In genomic region chr6:18595774-18596528, GRCh38 we compare ENCODE assay signal across 8 cellular contexts.
DNase-seq lines count a peak whose midpoint lies in the region; ATAC-seq, FAIRE-seq and TF ChIP-seq lines count a peak whose summit lies in the region.

No MANE protein-coding gene starts in this region.

- H3K9ac ChIP-seq in Loucy (ENCODE audit: low read depth, low read length, poor library complexity, severe bottlenecking) = no peak overlapping the region
- no peak overlapping the region for H3K9ac ChIP-seq in K562 (ENCODE audit: insufficient read depth in 1 of 2, low read depth in 2 of 2, low read length in 2 of 2)

- in situ Hi-C loops in K562 (cut with MboI) = loop anchor here (25.0 kb wide), 1 partner anchor 1266 kb away; no protein-coding TSS in a partner anchor

- 1% methylated on average over 11 of the region's 11 CpGs for WGBS in K562 (ENCODE audit: insufficient coverage, low coverage, missing lambda C conversion rate)
- WGBS in small intestine, 3 donors = 23 to 24% (median 23%) methylated on average over 11 of the region's 11 CpGs

- no peaks in the 10 kb centered on the region for H3K9me2 ChIP-seq in Loucy (replicated peaks; ENCODE audit: low read depth, low read length)

- CTCF ChIA-PET in RWPE1 (lab: Yijun Ruan, JAX) (interaction anchor here (0.6 to 1.4 kb wide), 13 partner anchors 10 to 1461 kb away, joined by 3 to 10 read pairs (median 3); no protein-coding TSS in a partner anchor), K562 (lab: Yijun Ruan, JAX; ENCODE audit: low intra/inter-chr PET ratio) (interaction anchor here (0.6 to 1.5 kb wide), 5 partner anchors 67 to 1460 kb away, joined by 3 to 12 read pairs (median 3); no protein-coding TSS in a partner anchor)

- ATAC-seq in K562 = peak; percentile 98

- TF ChIP-seq CTCF in Loucy (conservative IDR thresholded peaks at IDR 0.05; ENCODE audit: low read length) (peak; percentile 98), RWPE1 (conservative IDR thresholded peaks at IDR 0.05; ENCODE audit: low read depth) (peak; percentile 91), K562 (IDR thresholded peaks at IDR 0.05 in 2 of 3, conservative IDR thresholded peaks at IDR 0.05 in 1 of 3; ENCODE audit: insufficient read depth in 2 of 3, low read depth in 1 of 3, low read length in 3 of 3) (peak; percentile 77 to 93 (median 92))

- POLR2A ChIA-PET in RWPE1 (lab: Yijun Ruan, JAX; ENCODE audit: low non-redundant PET) = no interaction called here
- POLR2A ChIA-PET in K562 (lab: Yijun Ruan, JAX) = no interaction called here

- H3K4me3 ChIP-seq in H7 (ENCODE audit: insufficient read depth, low read depth, low read length) = no peak overlapping the region
- no peak overlapping the region for H3K4me3 ChIP-seq in Loucy (ENCODE audit: low read length, poor library complexity, severe bottlenecking)
- H3K4me3 ChIP-seq in K562 = no peak overlapping the region
- no peak overlapping the region for H3K4me3 ChIP-seq in small intestine (ENCODE audit: low read depth in 1 of 2, low read length in 2 of 2)

- H3K9me3 ChIP-seq in Loucy (ENCODE audit: insufficient read depth, low read depth, low read length) (no peaks in the 10 kb centered on the region), K562 (replicated peaks; ENCODE audit: control insufficient read depth, insufficient read depth, low read depth, low read length) (no peaks in the 10 kb centered on the region), small intestine (ENCODE audit: control insufficient read depth, low read depth) (no peaks in the 10 kb centered on the region)

- TF ChIP-seq RAD21 in K562 (CRISPR knock-in tag; conservative IDR thresholded peaks at IDR 0.05 in 1 of 2, IDR thresholded peaks at IDR 0.05 in 1 of 2) = peak; percentile 86 to 91

- intact Hi-C loops in K562 (cut with micrococcal nuclease) = loop anchor here (1.0 to 10.0 kb wide), 4 partner anchors 229 to 1460 kb away; no protein-coding TSS in a partner anchor

- H3K27ac ChIP-seq in RWPE1 (no peak overlapping the region), K562 (ENCODE audit: extremely low read depth, low read depth, low read length) (no peak overlapping the region), small intestine (ENCODE audit: low read depth in 1 of 2, low read length in 1 of 2) (no peak overlapping the region)

- H3K79me2 ChIP-seq in Loucy (ENCODE audit: insufficient read depth, low read length) (no peaks in the 10 kb centered on the region), K562 (ENCODE audit: control insufficient read depth, insufficient read depth, low read length) (no peaks in the 10 kb centered on the region)

- H3K27me3 ChIP-seq in H7 (ENCODE audit: control insufficient read depth, insufficient read depth, low read length) = no peaks in the 10 kb centered on the region
- no peaks in the 10 kb centered on the region for H3K27me3 ChIP-seq in Loucy (ENCODE audit: insufficient read depth, low read length, poor library complexity, severe bottlenecking)
- no peaks in the 10 kb centered on the region for H3K27me3 ChIP-seq in K562 (ENCODE audit: control insufficient read depth in 2 of 2, insufficient read depth in 2 of 2, low read length in 2 of 2)
- no peaks in the 10 kb centered on the region for H3K27me3 ChIP-seq in small intestine (ENCODE audit: control insufficient read depth in 2 of 2, insufficient read depth in 2 of 2, low read length in 2 of 2)

- H4K20me1 ChIP-seq in Loucy (ENCODE audit: insufficient read depth, low read length, poor library complexity, severe bottlenecking) = no peaks in the 10 kb centered on the region
- no peaks in the 10 kb centered on the region for H4K20me1 ChIP-seq in K562 (replicated peaks; ENCODE audit: control insufficient read depth, insufficient read depth, low read length)

- peak; percentile 49 for DNase-seq in SIG-M5 treated with dmso at 0.1 percent for 504 hours (lab: John Stamatoyannopoulos, UW; ENCODE audit: unreplicated experiment)
- no peak for DNase-seq in SIG-M5 (lab: John Stamatoyannopoulos, UW)
- DNase-seq in H7 = peak; percentile 55
- DNase-seq in RWPE1 (ENCODE audit: low spot score) = peak; percentile 51
- DNase-seq in K562 (ENCODE audit: extremely low read depth in 1 of 4, low spot score in 3 of 4) = peak; percentile 64 to 76 (median 72)
- DNase-seq in iPS DF 4.7 (ENCODE audit: extremely low read depth, low spot score) = peak; percentile 56
- peak; percentile 70 for DNase-seq in small intestine

- H3K4me2 ChIP-seq in Loucy (ENCODE audit: low read depth, low read length, poor library complexity, severe bottlenecking) (no peak overlapping the region), K562 (ENCODE audit: insufficient read depth, low read length) (no peak overlapping the region)

- no TSS peak for BruUV-seq in K562 (replicated peaks; lab: Mats Ljungman, UMichigan)

- H2AFZ ChIP-seq in Loucy (ENCODE audit: low read length) = peak overlapping the region; percentile 61
- no peak overlapping the region for H2AFZ ChIP-seq in K562 (ENCODE audit: low read depth, low read length)

- no peaks in the 10 kb centered on the region for H3K9me1 ChIP-seq in K562 (ENCODE audit: control insufficient read depth, insufficient read depth, low read length)

- H3K36me3 ChIP-seq in H7 (replicated peaks; ENCODE audit: control insufficient read depth, insufficient read depth, low read length) (no peaks in the 10 kb centered on the region), Loucy (ENCODE audit: insufficient read depth, low read length) (no peaks in the 10 kb centered on the region), K562 (ENCODE audit: control insufficient read depth, insufficient read depth, low read length) (no peaks in the 10 kb centered on the region), small intestine (ENCODE audit: control insufficient read depth in 2 of 2, insufficient read depth in 2 of 2, low read length in 2 of 2) (no peaks in the 10 kb centered on the region)

- FAIRE-seq in K562 (lab: Jason Lieb, UNC) (peak; percentile 96), small intestine (lab: Jason Lieb, UNC) (no peak)

- H3K4me1 ChIP-seq in Loucy (ENCODE audit: insufficient read depth, low read length, poor library complexity, severe bottlenecking) (no peaks in the 10 kb centered on the region), K562 (replicated peaks in 1 of 2; ENCODE audit: control insufficient read depth in 2 of 2, insufficient read depth in 2 of 2, low read length in 2 of 2) (no peaks in the 10 kb centered on the region), small intestine (ENCODE audit: control insufficient read depth in 2 of 2, insufficient read depth in 1 of 2, low read depth in 1 of 2, low read length in 1 of 2) (no peaks in the 10 kb centered on the region)

- TF ChIP-seq EP300 in K562 (IDR thresholded peaks at IDR 0.05; ENCODE audit: low read length) = no peak

- no peaks in the 10 kb centered on the region for H3F3A ChIP-seq in Loucy (ENCODE audit: low read depth)

- no peak for TF ChIP-seq POLR2A in K562 (conservative IDR thresholded peaks at IDR 0.05)

TF ChIP-seq in K562, 482 proteins besides CTCF, POLR2A, EP300 and RAD21 (continues in another document):
- TF ChIP-seq TEAD1 (CRISPR knock-in tag; IDR thresholded peaks at IDR 0.05) (no peak), ELK3 (CRISPR knock-in tag; IDR thresholded peaks at IDR 0.05) (no peak), PBX2 (CRISPR knock-in tag; IDR thresholded peaks at IDR 0.05; ENCODE audit: low read depth) (no peak), PBX2 (tag; conservative IDR thresholded peaks at IDR 0.05; ENCODE audit: low read depth) (no peak), RB1 (IDR thresholded peaks at IDR 0.05; ENCODE audit: low read depth) (peak; percentile 42; the same call in 1 of the 2 replicates)
- TF ChIP-seq, protein P1, sequence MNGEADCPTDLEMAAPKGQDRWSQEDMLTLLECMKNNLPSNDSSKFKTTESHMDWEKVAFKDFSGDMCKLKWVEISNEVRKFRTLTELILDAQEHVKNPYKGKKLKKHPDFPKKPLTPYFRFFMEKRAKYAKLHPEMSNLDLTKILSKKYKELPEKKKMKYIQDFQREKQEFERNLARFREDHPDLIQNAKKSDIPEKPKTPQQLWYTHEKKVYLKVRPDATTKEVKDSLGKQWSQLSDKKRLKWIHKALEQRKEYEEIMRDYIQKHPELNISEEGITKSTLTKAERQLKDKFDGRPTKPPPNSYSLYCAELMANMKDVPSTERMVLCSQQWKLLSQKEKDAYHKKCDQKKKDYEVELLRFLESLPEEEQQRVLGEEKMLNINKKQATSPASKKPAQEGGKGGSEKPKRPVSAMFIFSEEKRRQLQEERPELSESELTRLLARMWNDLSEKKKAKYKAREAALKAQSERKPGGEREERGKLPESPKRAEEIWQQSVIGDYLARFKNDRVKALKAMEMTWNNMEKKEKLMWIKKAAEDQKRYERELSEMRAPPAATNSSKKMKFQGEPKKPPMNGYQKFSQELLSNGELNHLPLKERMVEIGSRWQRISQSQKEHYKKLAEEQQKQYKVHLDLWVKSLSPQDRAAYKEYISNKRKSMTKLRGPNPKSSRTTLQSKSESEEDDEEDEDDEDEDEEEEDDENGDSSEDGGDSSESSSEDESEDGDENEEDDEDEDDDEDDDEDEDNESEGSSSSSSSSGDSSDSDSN (IDR thresholded peaks at IDR 0.05; ENCODE audit: borderline replicate concordance in 1 of 2, low read depth in 2 of 2, low read length in 2 of 2) = no peak
